ENCODE assay signal across 22 cellular contexts in the genomic region with DNA sequence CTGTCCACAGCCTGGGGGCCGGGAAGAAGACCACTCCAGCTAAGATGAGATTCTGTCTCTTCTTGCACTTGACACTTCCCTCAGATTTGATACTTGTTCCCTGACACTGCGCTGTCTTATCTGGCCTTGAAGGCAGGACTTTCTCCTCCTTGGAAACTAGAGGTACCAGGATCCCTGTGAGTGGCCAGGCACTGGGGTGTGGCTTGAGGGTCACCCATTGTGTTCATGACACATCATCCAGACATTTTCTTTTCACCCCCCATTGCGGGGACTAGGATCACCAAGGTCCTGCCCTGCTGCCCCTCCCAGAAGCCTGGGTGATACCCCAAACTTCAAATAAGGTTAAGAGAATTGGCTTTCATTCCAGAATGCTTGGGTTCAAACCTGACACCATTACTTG.
"Had no signal": no experiment of that assay in that cellular context is flagged by ENCODE, and none has a peak within 500 bp of the region (broad histone marks: within the 10 kb centered on the region; RNA-seq: fewer than 3 reads in every experiment).

No MANE protein-coding gene starts in this region.

- H3K9ac ChIP-seq: KMS-11 had no signal

- H3K4me1 ChIP-seq: Peyer's patch had no signal

- H3K36me3 ChIP-seq: Peyer's patch, SJCRH30 had no signal

- H3K4me3 ChIP-seq: K562, Peyer's patch, SJCRH30 had no signal

- H3K27ac ChIP-seq: KMS-11, Peyer's patch, SJCRH30 had no signal

- DNase-seq: Kasumi-1, MM.1S, NCI-H1092 treated with DMSO at 0.1 percent for 48 hours, NCI-H1436, NCI-H187, NCI-H2029, NCI-H2081 treated with DMSO at 0.1 percent for 48 hours, NCI-H2171, NCI-H226, NCI-H446, NCI-H510A, NCI-H524 treated with DMSO at 0.1 percent for 48 hours, NCI-H69, NCI-H774, Peyer's patch, SHP77 treated with DMSO at 0.1 percent for 48 hours, SJCRH30, T-cell had no signal

- H3K9me3 ChIP-seq: Peyer's patch, SJCRH30 had no signal

- ATAC-seq: K562, Right ventricle myocardium inferior, T-cell had no signal

- FAIRE-seq: HepG2, K562 had no signal

- H3K27me3 ChIP-seq: Peyer's patch had no signal

- H3K4me2 ChIP-seq: KMS-11 had no signal
